ENCODE assay signal across 8 cellular contexts in genomic region chrX:53422091-53422914, GRCh38. TPM values are rescaled to one million over a fixed set of nuclear protein-coding genes. Genes with fewer than 3 reads are reported as not detected.
DNase-seq lines count a peak whose midpoint lies in the region; ATAC-seq and TF ChIP-seq lines count a peak whose summit lies in the region.

Gene RIBC1, plus strand, starts transcription at chrX:53422873. Its CDS starts 3,404 bp downstream, at chrX:53426277.
Gene SMC1A, minus strand, starts transcription at chrX:53422654. Its CDS starts 54 bp downstream, at chrX:53422600.

- H3K9me3 Mint-ChIP-seq in activated naive CD8-positive, alpha-beta T cell treated with anti-CD3 and anti-CD28 coated beads for 36 hours, result no peaks in the 10 kb centered on the region

- no peaks in the 10 kb centered on the region for H3K27me3 Mint-ChIP-seq in activated naive CD8-positive, alpha-beta T cell treated with anti-CD3 and anti-CD28 coated beads for 36 hours

- peak within 1 kb of the TSS; percentile 98 for H3K27ac Mint-ChIP-seq in activated naive CD8-positive, alpha-beta T cell treated with anti-CD3 and anti-CD28 coated beads for 36 hours

- peaks cover 22% of the 10 kb centered on the region for H3K36me3 Mint-ChIP-seq in activated naive CD8-positive, alpha-beta T cell treated with anti-CD3 and anti-CD28 coated beads for 36 hours

- H3K27ac ChIP-seq in temporal lobe (ENCODE audit: low read depth, low read length), result peak within 1 kb of the TSS; percentile 86

- peak within 1 kb of the TSS; percentile 95 for H3K4me3 Mint-ChIP-seq in activated naive CD8-positive, alpha-beta T cell treated with anti-CD3 and anti-CD28 coated beads for 36 hours

- peak; percentile 96 for ATAC-seq in HG02642 (IDR thresholded peaks at IDR 0.05; ENCODE audit: poor library complexity, unreplicated experiment)

- H3K4me1 Mint-ChIP-seq in activated naive CD8-positive, alpha-beta T cell treated with anti-CD3 and anti-CD28 coated beads for 36 hours, result peaks cover 21% of the 10 kb centered on the region

- DNase-seq in NCI-H1105 (lab: John Stamatoyannopoulos, UW) (peak; percentile 89), SKM-1 (lab: John Stamatoyannopoulos, UW; ENCODE audit: unreplicated experiment) (peak; percentile 86), glomerular visceral epithelial cell (ENCODE audit: extremely low spot score) (peak; percentile 96), occipital lobe (lab: John Stamatoyannopoulos, UW) (peak; percentile 89)
- peak; percentile 94 for DNase-seq in activated naive CD8-positive, alpha-beta T cell treated with anti-CD3 and anti-CD28 coated beads for 36 hours

- peak; percentile 78 for TF ChIP-seq POLR2A in GM10847 (IDR thresholded peaks at IDR 0.05; ENCODE audit: extremely low read depth, insufficient read length)

RNA-seq across cellular contexts. Expression of gene RIBC1, which starts in this region (rescaled TPM):
- total RNA-seq in activated naive CD8-positive, alpha-beta T cell treated with anti-CD3 and anti-CD28 coated beads for 36 hours, result 1 to 10 TPM; 1.1 TPM
- 1.1 TPM for total RNA-seq in occipital lobe
- 0.74 TPM for total RNA-seq in temporal lobe

RNA-seq across cellular contexts. Expression of gene SMC1A, which starts in this region (rescaled TPM):
- total RNA-seq in activated naive CD8-positive, alpha-beta T cell treated with anti-CD3 and anti-CD28 coated beads for 36 hours, result 100 to 1,000 TPM; 154 to 161 TPM
- total RNA-seq in occipital lobe (17.6 TPM), temporal lobe (23.4 TPM)

Comparison
In these comparisons a context has a peak if more than half of its experiments do, and no peak if none do; other contexts are left out.
1. Peak in every context shown above with its lines: DNase-seq, ATAC-seq and H3K27ac ChIP-seq.